ENCODE assay signal across 8 cellular contexts in genomic region chr3:81581966-81582599, GRCh38.
DNase-seq lines count a peak whose midpoint lies in the region; ATAC-seq and TF ChIP-seq lines count a peak whose summit lies in the region.

No MANE protein-coding gene starts in this region.

- H3K27me3 ChIP-seq in heart left ventricle, result no peaks in the 10 kb centered on the region

- ATAC-seq in heart left ventricle, result peak in 3 of 4 donors; percentile 47 to 72 (median 52)
- ATAC-seq in Right ventricle myocardium inferior, result no peak
- ATAC-seq in GM21390 (IDR thresholded peaks at IDR 0.05; ENCODE audit: unreplicated experiment), result peak; percentile 86
- ATAC-seq in left ventricle myocardium superior, result peak; percentile 57

- H3K4me1 ChIP-seq in heart left ventricle, result peaks cover 0 to 11% (median 0%) of the 10 kb centered on the region in 12 donors

- CTCF ChIA-PET in activated CD4-positive, alpha-beta T cell treated with anti-CD3 and anti-CD28 coated beads, Interleukin-2, amount 10 ng/mL, durations not matched to agents 7 days and 5 days (lab: Charles Lee), result interaction anchor here (1.3 kb wide), 1 partner anchor 15 kb away, joined by 3 read pairs; no protein-coding TSS in a partner anchor

- H3K9me3 ChIP-seq in heart left ventricle, result no peaks in the 10 kb centered on the region

- no peaks in the 10 kb centered on the region for H3K4me1 Mint-ChIP-seq in activated CD4-positive, alpha-beta T cell treated with anti-CD3 and anti-CD28 coated beads, Interleukin-2, amount 10 ng/mL, durations not matched to agents 7 days and 5 days

- no peak overlapping the region for H3K4me3 ChIP-seq in heart left ventricle
- H3K4me3 ChIP-seq in Jurkat, Clone E6-1 (ENCODE audit: low read length), result no peak overlapping the region

- H3K9me3 Mint-ChIP-seq in activated CD4-positive, alpha-beta T cell treated with anti-CD3 and anti-CD28 coated beads, Interleukin-2, amount 10 ng/mL, durations not matched to agents 7 days and 5 days, result no peaks in the 10 kb centered on the region

- no peak overlapping the region for H3K4me3 Mint-ChIP-seq in activated CD4-positive, alpha-beta T cell treated with anti-CD3 and anti-CD28 coated beads, Interleukin-2, amount 10 ng/mL, durations not matched to agents 7 days and 5 days

- 50 to 56% (median 55%) methylated on average over 5 of the region's 5 CpGs for WGBS in heart left ventricle, 4 donors

- no peak for TF ChIP-seq POLR2A in heart left ventricle (IDR thresholded peaks at IDR 0.05)

- no peak overlapping the region for H3K27ac Mint-ChIP-seq in activated CD4-positive, alpha-beta T cell treated with anti-CD3 and anti-CD28 coated beads, Interleukin-2, amount 10 ng/mL, durations not matched to agents 7 days and 5 days

- H3K36me3 Mint-ChIP-seq in activated CD4-positive, alpha-beta T cell treated with anti-CD3 and anti-CD28 coated beads, Interleukin-2, amount 10 ng/mL, durations not matched to agents 7 days and 5 days (ENCODE audit: low read depth), result peaks cover 4% of the 10 kb centered on the region

- POLR2A ChIA-PET in activated CD4-positive, alpha-beta T cell treated with anti-CD3 and anti-CD28 coated beads, Interleukin-2, amount 10 ng/mL, durations not matched to agents 7 days and 5 days (lab: Charles Lee), result no interaction called here

- H3K27me3 Mint-ChIP-seq in activated CD4-positive, alpha-beta T cell treated with anti-CD3 and anti-CD28 coated beads, Interleukin-2, amount 10 ng/mL, durations not matched to agents 7 days and 5 days, result no peaks in the 10 kb centered on the region

- DNase-seq in heart left ventricle (peak in 1 of 5 donors; percentile 19), Right ventricle myocardium inferior (ENCODE audit: missing footprints) (no peak), left ventricle myocardium superior (no peak), cerebellum (ENCODE audit: low spot score) (no peak)
- DNase-seq in Jurkat, Clone E6-1 (ENCODE audit: low read depth, low spot score), result peak; percentile 35
- DNase-seq in activated CD4-positive, alpha-beta T cell treated with anti-CD3 and anti-CD28 coated beads, Interleukin-2, amount 10 ng/mL, durations not matched to agents 7 days and 5 days, result peak; percentile 31
- peak; percentile 2 for DNase-seq in stimulated activated CD4-positive, alpha-beta T cell treated with anti-CD3 and anti-CD28 coated beads, Interleukin-4, amount 100 ng/mL, for 1 hour

- peaks cover 0 to 63% (median 5%) of the 10 kb centered on the region in 9 donors for H3K36me3 ChIP-seq in heart left ventricle

- no peak overlapping the region for H3K27ac ChIP-seq in heart left ventricle

- peak; percentile 32 to 69 (median 52) for TF ChIP-seq CTCF in heart left ventricle (IDR thresholded peaks at IDR 0.05)

- intact Hi-C loops in heart left ventricle (cut with DNase I), result loop anchor here in 4 of 10 donors (5.0 to 10.0 kb wide), 3 partner anchors 60 to 553 kb away; no protein-coding TSS in a partner anchor
- intact Hi-C loops in Right ventricle myocardium inferior (cut with DNase I), result no loop called here
- intact Hi-C loops in left ventricle myocardium superior (cut with micrococcal nuclease), result no loop called here

Comparison
In these comparisons a context has a peak if more than half of its experiments do, and no peak if none do; other contexts are left out.
1. DNase-seq: peak in Jurkat, Clone E6-1 (single experiment), activated CD4-positive, alpha-beta T cell treated with anti-CD3 and anti-CD28 coated beads, Interleukin-2, amount 10 ng/mL, durations not matched to agents 7 days and 5 days (single experiment) and stimulated activated CD4-positive, alpha-beta T cell treated with anti-CD3 and anti-CD28 coated beads, Interleukin-4, amount 100 ng/mL, for 1 hour (single experiment); none in Right ventricle myocardium inferior (single experiment), left ventricle myocardium superior (single experiment) and cerebellum (single experiment).